ENCODE assay signal across 8 cellular contexts in genomic region chr3:48735075-48735837, GRCh38. TPM values are rescaled to one million over a fixed set of nuclear protein-coding genes. Genes with fewer than 3 reads are reported as not detected.
A peak's percentile ranks its signal among the peaks of the same experiment; 100 is the strongest.
DNase-seq lines count a peak whose midpoint lies in the region; TF ChIP-seq lines count a peak whose summit lies in the region.
"Not testable (repeated sequence)": the region's sequence is repeated elsewhere in the genome, so short reads cannot be mapped to it uniquely, and the experiment has no call there.

No MANE protein-coding gene starts in this region.

- H3K27ac ChIP-seq in RWPE1, result peak overlapping the region; percentile 42
- peak overlapping the region; percentile 36 to 86 (median 80) for H3K27ac ChIP-seq in transverse colon

- TF ChIP-seq EP300 in transverse colon (IDR thresholded peaks at IDR 0.05; ENCODE audit: low read depth), result not testable (repeated sequence)

- peak; percentile 25 for DNase-seq in AG09309 (ENCODE audit: low read depth)
- DNase-seq in HAP-1 (ENCODE audit: low spot score in 2 of 2), result peak; percentile 63 to 72
- peak; percentile 67 for DNase-seq in NCI-H524 treated with DMSO at 0.1 percent for 48 hours (lab: John Stamatoyannopoulos, UW)
- DNase-seq in RWPE1 (ENCODE audit: low spot score); glutamatergic neuron; nephron progenitor cell: not testable (repeated sequence)
- peak; percentile 22 to 33 for DNase-seq in cardiac fibroblast (ENCODE audit: low read depth in 2 of 2)
- peak; percentile 43 for DNase-seq in transverse colon

- not testable (repeated sequence) for H3K4me3 ChIP-seq in AG09309 (ENCODE audit: control insufficient read depth, low read depth, low read length); HAP-1; cardiac fibroblast (replicated peaks in 1 of 2; ENCODE audit: low read depth in 2 of 2, low read length in 2 of 2); transverse colon

- H3K9me3 ChIP-seq in HAP-1, transverse colon: not testable (repeated sequence)

- H3K27ac Mint-ChIP-seq in glutamatergic neuron (ENCODE audit: unreplicated experiment), result peak overlapping the region; percentile 92
- H3K27ac Mint-ChIP-seq in nephron progenitor cell, result not testable (repeated sequence)

- not testable (repeated sequence) for H3K9me3 Mint-ChIP-seq in glutamatergic neuron (ENCODE audit: unreplicated experiment)
- H3K9me3 Mint-ChIP-seq in nephron progenitor cell, result peaks cover 16% of the 10 kb centered on the region

- H3K4me1 Mint-ChIP-seq in glutamatergic neuron (ENCODE audit: low read depth, unreplicated experiment); nephron progenitor cell: not testable (repeated sequence)

- not testable (repeated sequence) for TF ChIP-seq CTCF in AG09309 (IDR thresholded peaks at IDR 0.05; ENCODE audit: control insufficient read depth, insufficient read depth, low read depth, low read length, missing control alignments); RWPE1 (conservative IDR thresholded peaks at IDR 0.05; ENCODE audit: low read depth); cardiac fibroblast (IDR thresholded peaks at IDR 0.05; ENCODE audit: low read depth, low read length); glutamatergic neuron (IDR thresholded peaks at IDR 0.05; ENCODE audit: partially characterized antibody, unreplicated experiment); nephron progenitor cell (IDR thresholded peaks at IDR 0.05); transverse colon (IDR thresholded peaks at IDR 0.05)

- H3K36me3 Mint-ChIP-seq in glutamatergic neuron (ENCODE audit: unreplicated experiment); nephron progenitor cell (ENCODE audit: low read depth): not testable (repeated sequence)

- WGBS in transverse colon (ENCODE audit: low coverage in 1 of 2), 2 donors, result 28 to 31% methylated on average over 3 to 10 of the region's 10 CpGs

- CTCF ChIA-PET in RWPE1 (lab: Yijun Ruan, JAX), result not testable (repeated sequence)

- not testable (repeated sequence) for H3K27me3 Mint-ChIP-seq in glutamatergic neuron (ENCODE audit: unreplicated experiment); nephron progenitor cell (ENCODE audit: low read depth, poor library complexity)

- not testable (repeated sequence) for H3K27me3 ChIP-seq in HAP-1 (ENCODE audit: low read depth); transverse colon

- TF ChIP-seq POLR2A in transverse colon (IDR thresholded peaks at IDR 0.05), result peak; percentile 28

- not testable (repeated sequence) for H3K36me3 ChIP-seq in HAP-1 (replicated peaks); transverse colon

- POLR2A ChIA-PET in RWPE1 (lab: Yijun Ruan, JAX; ENCODE audit: low non-redundant PET), result interaction anchor here (0.6 kb wide), 1 partner anchor 19 kb away, joined by 3 read pairs; no protein-coding TSS in a partner anchor

- in situ Hi-C loops in HAP-1 (cut with MboI; ENCODE audit: low sequenced_read_pairs); transverse colon (cut with MboI; ENCODE audit: low pct_ligation_motif_present in 1 of 4, low pct_unique_long_range_greater_than_20kb in 1 of 4, low sequenced_read_pairs in 3 of 4): not testable (repeated sequence)

- H3K4me3 Mint-ChIP-seq in glutamatergic neuron (ENCODE audit: unreplicated experiment), result peak overlapping the region; percentile 57
- peak overlapping the region; percentile 29 for H3K4me3 Mint-ChIP-seq in nephron progenitor cell

- H3K4me1 ChIP-seq in HAP-1, result peaks cover 14% of the 10 kb centered on the region
- peaks cover 18 to 63% (median 44%) of the 10 kb centered on the region in 4 donors for H3K4me1 ChIP-seq in transverse colon

- intact Hi-C loops in transverse colon (cut with DNase I; ENCODE audit: low total_unique reads), result not testable (repeated sequence)

RNA-seq across cellular contexts. Expression of gene IP6K2, which starts 18.2 kb away (rescaled TPM):
- total RNA-seq in glutamatergic neuron (ENCODE audit: unreplicated experiment) (182 TPM), transverse colon (100 to 1,000 TPM; 169 to 255 (median 225) TPM)

RNA-seq across cellular contexts. Expression of gene NCKIPSD, which starts 49.5 kb away (rescaled TPM):
- total RNA-seq in glutamatergic neuron (ENCODE audit: unreplicated experiment) (35.5 TPM), transverse colon (10 to 100 TPM; 42.3 to 74.6 (median 49.2) TPM)
